26 cellular contexts compared by ENCODE assay signal in the genomic region with DNA sequence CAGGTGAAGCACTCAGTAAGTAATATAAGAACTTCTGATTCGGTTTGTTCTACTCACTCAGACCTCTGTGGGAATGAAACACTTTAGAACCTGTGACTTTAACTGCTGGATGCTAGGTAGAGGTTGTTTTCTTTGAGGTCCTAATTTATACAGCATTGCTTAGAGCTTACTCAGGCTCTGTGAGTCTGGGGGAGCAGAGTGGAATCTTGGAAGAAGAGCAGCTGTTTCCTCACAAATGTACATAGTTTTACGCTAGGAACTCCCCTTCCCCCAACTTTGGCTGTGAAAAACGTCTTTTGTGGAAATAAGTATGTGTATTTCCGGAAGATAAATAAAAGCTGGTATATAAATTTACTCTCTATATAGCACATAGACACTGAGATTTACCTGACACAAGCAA.
"Had no signal": no experiment of that assay in that cellular context is flagged by ENCODE, and none has a peak within 500 bp of the region (broad histone marks: within the 10 kb centered on the region; RNA-seq: fewer than 3 reads in every experiment).

No MANE protein-coding gene starts in this region.

- H3K9ac ChIP-seq: SK-N-SH had no signal

- H3K4me3 ChIP-seq: breast epithelium had no signal

- H3K9me3 ChIP-seq: breast epithelium, SK-N-SH had no signal

- H3K4me1 ChIP-seq: breast epithelium had no signal

- H3K36me3 ChIP-seq: breast epithelium had no signal

- DNase-seq: activated CD4-positive, alpha-beta memory T cell treated with anti-CD3 and anti-CD28 coated beads, Interleukin-2, amount 10 ng/mL, durations not matched to agents 7 days and 5 days; activated CD4-positive, alpha-beta T cell treated with anti-CD3 and anti-CD28 coated beads, Interleukin-2, amount 50 U/mL, for 1 hour; activated CD4-positive, CD25-positive, alpha-beta regulatory T cell; activated gamma-delta T cell; activated naive CD4-positive, alpha-beta T cell treated with anti-CD3 and anti-CD28 coated beads, Interleukin-2, amount 10 ng/mL, durations not matched to agents 7 days and 5 days; activated naive CD8-positive, alpha-beta T cell treated with anti-CD3 and anti-CD28 coated beads for 36 hours; activated T-cell treated with anti-CD3 and anti-CD28 coated beads for 4 hours; activated T-cell treated with anti-CD3 and anti-CD28 coated beads, Interleukin-2, amount 50 U/mL, for 48 hours; caudate nucleus; Karpas-422; MM.1S; NCI-H1105; NCI-H1436; NCI-H1694 treated with DMSO at 0.1 percent for 48 hours; NCI-H2029 treated with DMSO at 0.1 percent for 48 hours; NCI-H524; NCI-H774; OCI-M1; RPMI8226; SK-N-SH; T-helper 1 cell had no signal

- H3K4me2 ChIP-seq: SK-N-SH had no signal

- ATAC-seq: activated T-helper 17 cell treated with anti-CD3 and anti-CD28 coated beads, Interleukin-2, amount 50 U/mL, for 72 hours; Panc1; Right ventricle myocardium inferior had no signal

- H3K27me3 ChIP-seq: breast epithelium had no signal

- H3K27ac ChIP-seq: breast epithelium, VCaP had no signal
